24 cellular contexts compared by ENCODE assay signal in the genomic region with DNA sequence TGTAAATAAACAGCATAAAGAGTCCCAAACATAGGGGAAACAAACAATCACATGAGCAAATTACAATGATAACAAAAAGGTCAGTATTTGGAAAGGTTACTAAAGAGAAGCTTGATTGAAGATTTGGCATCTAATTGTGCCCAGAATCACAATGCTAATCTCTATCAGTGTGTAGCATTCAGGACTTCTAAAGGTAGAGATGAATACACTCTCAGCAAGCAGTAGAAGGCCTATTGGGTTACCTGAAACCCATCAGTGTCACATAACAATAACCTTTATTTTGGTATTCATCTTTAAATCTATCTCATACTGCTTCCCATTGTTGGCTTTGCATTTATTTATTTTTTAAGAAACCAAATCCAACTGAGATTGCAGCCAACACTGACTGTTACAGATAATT.
"Had no signal": no experiment of that assay in that cellular context is flagged by ENCODE, and none has a peak within 500 bp of the region (broad histone marks: within the 10 kb centered on the region; RNA-seq: fewer than 3 reads in every experiment).

No MANE protein-coding gene starts in this region.

- H3K27me3 ChIP-seq: heart right ventricle, hepatocyte, ovary, right atrium auricular region, right lobe of liver, stomach, tibial artery, upper lobe of right lung had no signal

- H3K36me3 ChIP-seq: heart right ventricle, left ventricle myocardium inferior, ovary, right atrium auricular region, right lobe of liver, stomach, thoracic aorta, tibial artery, upper lobe of right lung had no signal

- H3K9me3 ChIP-seq: heart right ventricle, left ventricle myocardium inferior, ovary, right atrium auricular region, right lobe of liver, stomach, thoracic aorta, tibial artery, upper lobe of right lung had no signal

- H3K79me2 ChIP-seq: hepatocyte had no signal

- H3K4me3 Mint-ChIP-seq: mesothelial cell of epicardium; naive B cell; natural killer cell; nephron progenitor cell; stimulated activated naive B cell treated with anti-CD40 and anti-IgM and Interleukin-4, amounts not matched to agents 10 μg/mL and 1 μg/mL and 100 μg/mL, for 72 hours had no signal

- H3K27me3 Mint-ChIP-seq: naive B cell; progenitor cell of endocrine pancreas; stimulated activated naive B cell treated with anti-CD40 and anti-IgM and Interleukin-4, amounts not matched to agents 10 μg/mL and 1 μg/mL and 100 μg/mL, for 72 hours had no signal

- H3K4me1 Mint-ChIP-seq: mesothelial cell of epicardium; naive B cell; natural killer cell; nephron progenitor cell; stimulated activated naive B cell treated with anti-CD40 and anti-IgM and Interleukin-4, amounts not matched to agents 10 μg/mL and 1 μg/mL and 100 μg/mL, for 72 hours had no signal

- H3K4me1 ChIP-seq: heart right ventricle, left ventricle myocardium inferior, right atrium auricular region, right lobe of liver, stomach, tibial artery, upper lobe of right lung had no signal

- DNase-seq: heart right ventricle; islet precursor cell; left ventricle myocardium inferior; mesendoderm; naive B cell; natural killer cell; nephron progenitor cell; ovary; right lobe of liver; stimulated activated CD4-positive, alpha-beta T cell treated with anti-CD3 and anti-CD28 coated beads, Interleukin-1b, Interleukin-23, amount 100 ng/mL, for 48 hours; stimulated activated CD4-positive, alpha-beta T cell treated with anti-CD3 and anti-CD28 coated beads, Interleukin-4, amount 100 ng/mL, for 1 hour; stimulated activated naive B cell treated with anti-CD40 and anti-IgM and Interleukin-4, amounts not matched to agents 10 μg/mL and 1 μg/mL and 100 μg/mL, for 72 hours; stimulated activated naive CD8-positive, alpha-beta T cell treated with anti-CD3 and anti-CD28 coated beads, Interleukin-15, Interleukin-2, amounts not matched to agents 100 U/mL and 50 U/mL, for 24 hours; stomach; tibial artery; trophoblast cell; upper lobe of right lung had no signal

- H3K27ac ChIP-seq: heart right ventricle, hepatocyte, left ventricle myocardium inferior, ovary, right atrium auricular region, right lobe of liver, stomach, thoracic aorta, tibial artery, upper lobe of right lung had no signal

- H3K27ac Mint-ChIP-seq: mesothelial cell of epicardium; naive B cell; natural killer cell; nephron progenitor cell; progenitor cell of endocrine pancreas; stimulated activated naive B cell treated with anti-CD40 and anti-IgM and Interleukin-4, amounts not matched to agents 10 μg/mL and 1 μg/mL and 100 μg/mL, for 72 hours had no signal

- H3K4me2 ChIP-seq: hepatocyte, smooth muscle cell had no signal

- ATAC-seq: heart right ventricle; natural killer cell; right lobe of liver; stimulated activated naive B cell treated with anti-CD40 and anti-IgM and Interleukin-4, amounts not matched to agents 10 μg/mL and 1 μg/mL and 100 μg/mL, for 72 hours; stimulated activated naive CD8-positive, alpha-beta T cell treated with anti-CD3 and anti-CD28 coated beads, Interleukin-15, Interleukin-2, amounts not matched to agents 100 U/mL and 50 U/mL, for 24 hours; upper lobe of right lung had no signal

- H3K9me3 Mint-ChIP-seq: naive B cell; nephron progenitor cell; stimulated activated naive B cell treated with anti-CD40 and anti-IgM and Interleukin-4, amounts not matched to agents 10 μg/mL and 1 μg/mL and 100 μg/mL, for 72 hours had no signal

- H3K36me3 Mint-ChIP-seq: mesothelial cell of epicardium; naive B cell; natural killer cell; stimulated activated naive B cell treated with anti-CD40 and anti-IgM and Interleukin-4, amounts not matched to agents 10 μg/mL and 1 μg/mL and 100 μg/mL, for 72 hours had no signal

- H3K4me3 ChIP-seq: heart right ventricle, hepatocyte, left ventricle myocardium inferior, lung, ovary, right atrium auricular region, right lobe of liver, smooth muscle cell, stomach, thoracic aorta, tibial artery, upper lobe of right lung had no signal

- H2AFZ ChIP-seq: hepatocyte had no signal
